Comparison of ENCODE assay signal across 7 cellular contexts in the genomic region with DNA sequence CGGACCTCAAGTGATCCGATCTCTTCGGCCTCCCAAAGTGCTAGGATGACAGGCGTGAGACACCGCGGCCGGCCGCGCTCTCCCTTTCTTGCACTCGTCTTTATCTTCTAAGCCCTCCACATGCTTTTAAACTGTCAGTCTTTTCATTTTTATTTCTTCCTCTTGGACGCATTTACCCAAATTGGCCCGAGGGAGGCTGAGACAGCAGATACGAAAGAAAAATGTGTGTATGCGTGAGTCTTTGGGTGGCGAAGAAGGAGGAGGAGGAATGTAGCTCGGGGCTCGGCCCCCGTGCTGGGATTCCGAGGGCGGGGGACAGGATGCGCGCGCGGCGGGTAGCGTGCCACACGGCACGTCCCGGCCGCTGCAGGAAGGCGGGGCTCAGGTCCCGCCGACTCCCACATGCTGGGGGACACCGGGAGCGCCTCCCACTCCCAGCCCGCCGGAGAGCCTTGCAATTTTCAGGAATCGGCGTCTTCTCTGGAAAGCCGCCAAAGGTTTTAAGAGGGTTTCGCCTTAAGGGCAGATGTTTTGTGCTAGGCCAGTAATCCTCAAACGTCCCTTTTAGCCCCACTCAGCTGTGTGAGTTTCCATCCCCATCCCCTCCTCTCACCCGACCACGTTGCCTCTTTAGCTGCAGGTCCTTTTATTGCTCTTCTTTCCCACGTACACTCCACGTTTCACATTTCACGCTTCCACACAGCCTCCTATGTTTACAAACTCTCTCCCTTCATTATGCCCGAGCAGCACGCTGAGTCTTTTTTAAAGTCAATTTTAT. TPM values are rescaled to one million over a fixed set of nuclear protein-coding genes. Genes with fewer than 3 reads are reported as not detected.
A peak's percentile ranks its signal among the peaks of the same experiment; 100 is the strongest.
DNase-seq lines count a peak whose midpoint lies in the region; ATAC-seq, FAIRE-seq and TF ChIP-seq lines count a peak whose summit lies in the region.

No MANE protein-coding gene starts in this region.

- H3K9me3 Mint-ChIP-seq in WTC11: no peaks in the 10 kb centered on the region

- H3K27me3 ChIP-seq in bronchial epithelial cell (ENCODE audit: control insufficient read depth, insufficient read depth, low read length): no peaks in the 10 kb centered on the region

- FAIRE-seq in bronchial epithelial cell (lab: Jason Lieb, UNC): no peak

- TF ChIP-seq CTCF in WTC11 (IDR thresholded peaks at IDR 0.05): no peak
- TF ChIP-seq CTCF in bronchial epithelial cell (IDR thresholded peaks at IDR 0.05; ENCODE audit: insufficient read depth, low read length, severe bottlenecking): no peak

- ATAC-seq in GM18505 (IDR thresholded peaks at IDR 0.05; ENCODE audit: unreplicated experiment) (peak; percentile 80), HG02870 (IDR thresholded peaks at IDR 0.05; ENCODE audit: unreplicated experiment) (peak; percentile 79), WTC11 (peak; percentile 96)

- CTCF ChIA-PET in WTC11 (lab: Charles Lee): interaction anchor here (1.0 to 2.2 kb wide), 5 partner anchors 10 to 37 kb away, joined by 3 to 12 read pairs (median 8); no protein-coding TSS in a partner anchor

- peak overlapping the region; percentile 47 for H3K4me3 ChIP-seq in bronchial epithelial cell (ENCODE audit: low read depth, low read length)

- peaks cover 65% of the 10 kb centered on the region for H3K4me1 Mint-ChIP-seq in WTC11

- H3K4me3 Mint-ChIP-seq in WTC11: peak overlapping the region; percentile 71

- DNase-seq in NCI-H2107 (lab: John Stamatoyannopoulos, UW): peak; percentile 69
- DNase-seq in WTC11 (ENCODE audit: low spot score): peak; percentile 96
- peak; percentile 87 for DNase-seq in bronchial epithelial cell (ENCODE audit: low read depth)
- DNase-seq in inferior parietal cortex (ENCODE audit: extremely low spot score): peak; percentile 72
- peak; percentile 87 to 94 for DNase-seq in stimulated activated CD4-positive, alpha-beta T cell treated with anti-CD3 and anti-CD28 coated beads, Interleukin-12 subunit alpha, Interleukin-12 subunit beta, amount 100 ng/mL, for 24 hours (ENCODE audit: low read depth in 2 of 2)

- no peaks in the 10 kb centered on the region for H3K36me3 ChIP-seq in bronchial epithelial cell (ENCODE audit: control insufficient read depth, insufficient read depth, low read length)

- peak; percentile 66 for TF ChIP-seq POLR2A in GM18505 (IDR thresholded peaks at IDR 0.05; ENCODE audit: borderline replicate concordance, extremely low read depth, insufficient read depth, insufficient read length)

- peak overlapping the region; percentile 100 for H3K27ac Mint-ChIP-seq in WTC11

- H3K27me3 Mint-ChIP-seq in WTC11 (ENCODE audit: low read depth): no peaks in the 10 kb centered on the region

- peaks cover 15% of the 10 kb centered on the region for H3K36me3 Mint-ChIP-seq in WTC11

- POLR2A ChIA-PET in WTC11 (lab: Charles Lee): interaction anchor here (1.4 to 4.2 kb wide), 3 partner anchors 9 to 36 kb away, joined by 4 to 31 read pairs (median 16); a partner anchor contains a TSS

TF ChIP-seq in WTC11, 78 proteins besides CTCF, POLR2A, EP300 and RAD21 (continues in another document):
- no peak for TF ChIP-seq GABPB1 (CRISPR knock-in tag; IDR thresholded peaks at IDR 0.05)
- no peak for TF ChIP-seq ZNF396 (CRISPR knock-in tag; IDR thresholded peaks at IDR 0.05; ENCODE audit: borderline replicate concordance)
- peak; percentile 76 for TF ChIP-seq ZNF423 (CRISPR knock-in tag; IDR thresholded peaks at IDR 0.05)
- TF ChIP-seq, protein P1, sequence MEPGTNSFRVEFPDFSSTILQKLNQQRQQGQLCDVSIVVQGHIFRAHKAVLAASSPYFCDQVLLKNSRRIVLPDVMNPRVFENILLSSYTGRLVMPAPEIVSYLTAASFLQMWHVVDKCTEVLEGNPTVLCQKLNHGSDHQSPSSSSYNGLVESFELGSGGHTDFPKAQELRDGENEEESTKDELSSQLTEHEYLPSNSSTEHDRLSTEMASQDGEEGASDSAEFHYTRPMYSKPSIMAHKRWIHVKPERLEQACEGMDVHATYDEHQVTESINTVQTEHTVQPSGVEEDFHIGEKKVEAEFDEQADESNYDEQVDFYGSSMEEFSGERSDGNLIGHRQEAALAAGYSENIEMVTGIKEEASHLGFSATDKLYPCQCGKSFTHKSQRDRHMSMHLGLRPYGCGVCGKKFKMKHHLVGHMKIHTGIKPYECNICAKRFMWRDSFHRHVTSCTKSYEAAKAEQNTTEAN (CRISPR knock-in tag; IDR thresholded peaks at IDR 0.05): peak; percentile 49; the same call in 1 of the 2 replicates
- TF ChIP-seq, protein P2, sequence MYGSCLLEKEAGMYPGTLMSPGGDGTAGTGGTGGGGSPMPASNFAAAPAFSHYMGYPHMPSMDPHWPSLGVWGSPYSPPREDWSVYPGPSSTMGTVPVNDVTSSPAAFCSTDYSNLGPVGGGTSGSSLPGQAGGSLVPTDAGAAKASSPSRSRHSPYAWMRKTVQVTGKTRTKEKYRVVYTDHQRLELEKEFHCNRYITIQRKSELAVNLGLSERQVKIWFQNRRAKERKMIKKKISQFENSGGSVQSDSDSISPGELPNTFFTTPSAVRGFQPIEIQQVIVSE (CRISPR knock-in tag; IDR thresholded peaks at IDR 0.05; ENCODE audit: borderline replicate concordance): no peak
- TF ChIP-seq, protein P3, sequence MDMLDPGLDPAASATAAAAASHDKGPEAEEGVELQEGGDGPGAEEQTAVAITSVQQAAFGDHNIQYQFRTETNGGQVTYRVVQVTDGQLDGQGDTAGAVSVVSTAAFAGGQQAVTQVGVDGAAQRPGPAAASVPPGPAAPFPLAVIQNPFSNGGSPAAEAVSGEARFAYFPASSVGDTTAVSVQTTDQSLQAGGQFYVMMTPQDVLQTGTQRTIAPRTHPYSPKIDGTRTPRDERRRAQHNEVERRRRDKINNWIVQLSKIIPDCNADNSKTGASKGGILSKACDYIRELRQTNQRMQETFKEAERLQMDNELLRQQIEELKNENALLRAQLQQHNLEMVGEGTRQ (CRISPR knock-in tag; IDR thresholded peaks at IDR 0.05): peak; percentile 29; the same call in 1 of the 2 replicates
- TF ChIP-seq SP1 (CRISPR knock-in tag; conservative IDR thresholded peaks at IDR 0.05): peak; percentile 70
- TF ChIP-seq, protein P4, sequence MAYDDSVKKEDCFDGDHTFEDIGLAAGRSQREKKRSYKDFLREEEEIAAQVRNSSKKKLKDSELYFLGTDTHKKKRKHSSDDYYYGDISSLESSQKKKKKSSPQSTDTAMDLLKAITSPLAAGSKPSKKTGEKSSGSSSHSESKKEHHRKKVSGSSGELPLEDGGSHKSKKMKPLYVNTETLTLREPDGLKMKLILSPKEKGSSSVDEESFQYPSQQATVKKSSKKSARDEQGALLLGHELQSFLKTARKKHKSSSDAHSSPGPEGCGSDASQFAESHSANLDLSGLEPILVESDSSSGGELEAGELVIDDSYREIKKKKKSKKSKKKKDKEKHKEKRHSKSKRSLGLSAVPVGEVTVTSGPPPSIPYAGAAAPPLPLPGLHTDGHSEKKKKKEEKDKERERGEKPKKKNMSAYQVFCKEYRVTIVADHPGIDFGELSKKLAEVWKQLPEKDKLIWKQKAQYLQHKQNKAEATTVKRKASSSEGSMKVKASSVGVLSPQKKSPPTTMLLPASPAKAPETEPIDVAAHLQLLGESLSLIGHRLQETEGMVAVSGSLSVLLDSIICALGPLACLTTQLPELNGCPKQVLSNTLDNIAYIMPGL (CRISPR knock-in tag; IDR thresholded peaks at IDR 0.05): no peak
- TF ChIP-seq ZNF138 (CRISPR knock-in tag; conservative IDR thresholded peaks at IDR 0.05): no peak
- TF ChIP-seq TEAD1 (CRISPR knock-in tag; IDR thresholded peaks at IDR 0.05): peak; percentile 95; the same call in 1 of the 2 replicates
- TF ChIP-seq ETV6 (CRISPR knock-in tag; IDR thresholded peaks at IDR 0.05): 0 out of 2 replicates have a peak, but pooled peaks have one; percentile 66
- TF ChIP-seq, protein P5, sequence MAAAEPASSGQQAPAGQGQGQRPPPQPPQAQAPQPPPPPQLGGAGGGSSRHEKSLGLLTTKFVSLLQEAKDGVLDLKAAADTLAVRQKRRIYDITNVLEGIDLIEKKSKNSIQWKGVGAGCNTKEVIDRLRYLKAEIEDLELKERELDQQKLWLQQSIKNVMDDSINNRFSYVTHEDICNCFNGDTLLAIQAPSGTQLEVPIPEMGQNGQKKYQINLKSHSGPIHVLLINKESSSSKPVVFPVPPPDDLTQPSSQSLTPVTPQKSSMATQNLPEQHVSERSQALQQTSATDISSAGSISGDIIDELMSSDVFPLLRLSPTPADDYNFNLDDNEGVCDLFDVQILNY (CRISPR knock-in tag; IDR thresholded peaks at IDR 0.05): peak; percentile 51; the same call in 1 of the 2 replicates
- TF ChIP-seq RELA (CRISPR knock-in tag; IDR thresholded peaks at IDR 0.05; ENCODE audit: borderline replicate concordance): no peak
- TF ChIP-seq, protein P6, sequence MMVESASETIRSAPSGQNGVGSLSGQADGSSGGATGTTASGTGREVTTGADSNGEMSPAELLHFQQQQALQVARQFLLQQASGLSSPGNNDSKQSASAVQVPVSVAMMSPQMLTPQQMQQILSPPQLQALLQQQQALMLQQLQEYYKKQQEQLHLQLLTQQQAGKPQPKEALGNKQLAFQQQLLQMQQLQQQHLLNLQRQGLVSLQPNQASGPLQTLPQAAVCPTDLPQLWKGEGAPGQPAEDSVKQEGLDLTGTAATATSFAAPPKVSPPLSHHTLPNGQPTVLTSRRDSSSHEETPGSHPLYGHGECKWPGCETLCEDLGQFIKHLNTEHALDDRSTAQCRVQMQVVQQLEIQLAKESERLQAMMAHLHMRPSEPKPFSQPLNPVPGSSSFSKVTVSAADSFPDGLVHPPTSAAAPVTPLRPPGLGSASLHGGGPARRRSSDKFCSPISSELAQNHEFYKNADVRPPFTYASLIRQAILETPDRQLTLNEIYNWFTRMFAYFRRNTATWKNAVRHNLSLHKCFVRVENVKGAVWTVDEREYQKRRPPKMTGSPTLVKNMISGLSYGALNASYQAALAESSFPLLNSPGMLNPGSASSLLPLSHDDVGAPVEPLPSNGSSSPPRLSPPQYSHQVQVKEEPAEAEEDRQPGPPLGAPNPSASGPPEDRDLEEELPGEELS (CRISPR knock-in tag; IDR thresholded peaks at IDR 0.05): peak; percentile 89
- TF ChIP-seq NFE2L1 (CRISPR knock-in tag; IDR thresholded peaks at IDR 0.05): 0 out of 2 replicates have a peak, but pooled peaks have one; percentile 26

RNA-seq across cellular contexts. Expression of a gene that starts 34.7 kb away (rescaled TPM):
- total RNA-seq in WTC11 (2021): 717 to 819 TPM (median 816 TPM) in 3 replicates
- total RNA-seq in bronchial epithelial cell: 8.4 and 10.5 TPM in 2 replicates

Comparison
In these comparisons a context has a peak if more than half of its experiments do, and no peak if none do; other contexts are left out.
1. Peak in every context shown above with its lines: DNase-seq, ATAC-seq and H3K4me3 ChIP-seq.
2. RNA of a gene that starts 34.7 kb away (total RNA-seq): 717 to 819 TPM in WTC11; 8.4 to 10.5 TPM in bronchial epithelial cell; every median in the first group is over 10 times any median in the second.